19 cellular contexts compared by ENCODE assay signal in the genomic region with DNA sequence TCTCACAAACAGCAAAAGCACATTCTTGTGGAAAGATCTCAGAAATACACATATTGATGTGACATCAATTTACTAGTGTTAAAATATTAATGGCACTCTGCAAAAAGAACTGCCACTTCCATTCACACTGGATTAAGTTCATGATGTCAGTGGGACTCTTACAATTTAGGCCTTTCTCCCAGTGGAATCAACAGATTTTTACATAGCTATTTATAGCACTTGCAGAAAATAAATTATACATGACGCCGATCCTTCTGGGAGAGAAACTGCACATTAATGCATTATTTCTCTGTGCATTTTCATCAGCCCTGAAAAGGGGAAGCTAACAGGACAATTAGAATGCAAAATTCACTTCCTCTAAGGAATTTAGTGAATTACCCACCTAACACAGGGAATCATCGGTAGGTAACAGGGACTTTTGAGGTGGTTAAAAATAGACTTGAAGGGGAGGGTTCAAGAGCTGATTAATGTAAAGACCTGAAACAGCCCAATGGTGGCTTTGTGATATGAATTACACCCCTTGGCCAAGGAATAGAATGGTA. TPM values are rescaled to one million over a fixed set of nuclear protein-coding genes. Genes with fewer than 3 reads are reported as not detected.
A peak's percentile ranks its signal among the peaks of the same experiment; 100 is the strongest.
DNase-seq lines count a peak whose midpoint lies in the region; ATAC-seq and TF ChIP-seq lines count a peak whose summit lies in the region.
"Had no signal": no experiment of that assay in that cellular context is flagged by ENCODE, and none has a peak within 500 bp of the region (broad histone marks: within the 10 kb centered on the region; RNA-seq: fewer than 3 reads in every experiment).

No MANE protein-coding gene starts in this region.

- H3K27me3 Mint-ChIP-seq in nephron progenitor cell (ENCODE audit: low read depth, poor library complexity) = peaks cover 14% of the 10 kb centered on the region
- H3K27me3 Mint-ChIP-seq in naive thymus-derived CD4-positive, alpha-beta T cell = peaks cover 11 to 28% (median 17%) of the 10 kb centered on the region in 5 donors

- H3K36me3 ChIP-seq in SK-N-MC (ENCODE audit: insufficient read depth, low read length) (no peaks in the 10 kb centered on the region), esophagus muscularis mucosa (peaks cover 0 to 5% (median 0%) of the 10 kb centered on the region in 4 donors), tibial nerve (no peaks in the 10 kb centered on the region)
- H3K36me3 ChIP-seq in naive thymus-derived CD4-positive, alpha-beta T cell (ENCODE audit: control insufficient read depth in 2 of 3, insufficient read depth in 3 of 3, low read length in 3 of 3) = no peaks in the 10 kb centered on the region
- H3K36me3 ChIP-seq: HAP-1 had no signal

- H3K4me1 ChIP-seq in esophagus muscularis mucosa = peaks cover 0 to 39% (median 30%) of the 10 kb centered on the region in 4 donors
- H3K4me1 ChIP-seq in tibial nerve = peaks cover 0 to 23% (median 8%) of the 10 kb centered on the region in 4 donors
- H3K4me1 ChIP-seq in naive thymus-derived CD4-positive, alpha-beta T cell (ENCODE audit: control insufficient read depth in 2 of 2, insufficient read depth in 2 of 2, low read length in 2 of 2) = no peaks in the 10 kb centered on the region

- H3K27me3 ChIP-seq in esophagus muscularis mucosa (no peaks in the 10 kb centered on the region), tibial nerve (no peaks in the 10 kb centered on the region)
- H3K27me3 ChIP-seq in naive thymus-derived CD4-positive, alpha-beta T cell (ENCODE audit: control insufficient read depth in 2 of 2, insufficient read depth in 2 of 2, low read length in 2 of 2) = no peaks in the 10 kb centered on the region

- POLR2A ChIA-PET in naive thymus-derived CD4-positive, alpha-beta T cell (lab: Charles Lee) = no interaction called here

- no peaks in the 10 kb centered on the region for H3K9me3 Mint-ChIP-seq in nephron progenitor cell
- H3K9me3 Mint-ChIP-seq in naive thymus-derived CD4-positive, alpha-beta T cell = peaks cover 0 to 3% (median 0%) of the 10 kb centered on the region in 11 donors
- H3K9me3 Mint-ChIP-seq: GM23338 had no signal

- DNase-seq in SK-N-MC (ENCODE audit: low read depth, low spot score) (no peak), esophagus muscularis mucosa (ENCODE audit: extremely low spot score) (no peak), nephron progenitor cell (no peak), tibial nerve (ENCODE audit: low spot score in 2 of 2) (no peak), NCI-H524 treated with DMSO at 0.1 percent for 48 hours (lab: John Stamatoyannopoulos, UW) (no peak)
- DNase-seq in naive thymus-derived CD4-positive, alpha-beta T cell = no peak
- DNase-seq: C1 segment of cervical spinal cord, KBM-7, MM.1S, NCI-H1092 treated with DMSO at 0.1 percent for 48 hours, NCI-H146, NCI-H2029, NCI-H226, NCI-H510A treated with DMSO at 0.1 percent for 48 hours, NCI-H774, OCI-M1 had no signal

- CTCF ChIA-PET in naive thymus-derived CD4-positive, alpha-beta T cell (lab: Charles Lee) = interaction anchor here (0.6 kb wide), 1 partner anchor 720 kb away, joined by 3 read pairs; no protein-coding TSS in a partner anchor

- 27% methylated on average over 3 of the region's 3 CpGs for WGBS in esophagus muscularis mucosa
- 26 to 36% methylated on average over 3 of the region's 3 CpGs for WGBS in tibial nerve, 2 donors

- H3K4me3 ChIP-seq in SK-N-MC (0 out of 2 replicates have a peak overlapping the region, but pooled peaks have one; percentile 18), esophagus muscularis mucosa (no peak overlapping the region), tibial nerve (no peak overlapping the region)
- no peak overlapping the region for H3K4me3 ChIP-seq in naive thymus-derived CD4-positive, alpha-beta T cell (ENCODE audit: low read length)
- H3K4me3 ChIP-seq: GM23338, HAP-1 had no signal

- intact Hi-C loops in esophagus muscularis mucosa (cut with DNase I) = no loop called here
- intact Hi-C loops in naive thymus-derived CD4-positive, alpha-beta T cell (cut with micrococcal nuclease) = no loop called here

- H3K9me3 ChIP-seq in SK-N-MC (ENCODE audit: low read depth, low read length) (no peaks in the 10 kb centered on the region), esophagus muscularis mucosa (no peaks in the 10 kb centered on the region), tibial nerve (no peaks in the 10 kb centered on the region)
- H3K9me3 ChIP-seq in naive thymus-derived CD4-positive, alpha-beta T cell (ENCODE audit: control insufficient read depth in 2 of 3, low read length in 3 of 3) = no peaks in the 10 kb centered on the region
- H3K9me3 ChIP-seq: HAP-1 had no signal

- peaks cover 74% of the 10 kb centered on the region for H3K4me1 Mint-ChIP-seq in nephron progenitor cell
- H3K4me1 Mint-ChIP-seq in naive thymus-derived CD4-positive, alpha-beta T cell = no peaks in the 10 kb centered on the region

- H3K9ac ChIP-seq in SK-N-MC (ENCODE audit: insufficient read length) = no peak overlapping the region

- TF ChIP-seq POLR2A in esophagus muscularis mucosa (IDR thresholded peaks at IDR 0.05; ENCODE audit: low read depth) (no peak), tibial nerve (IDR thresholded peaks at IDR 0.05) (no peak)

- H3K36me3 Mint-ChIP-seq in nephron progenitor cell (ENCODE audit: low read depth) = peaks cover 9% of the 10 kb centered on the region
- H3K36me3 Mint-ChIP-seq in naive thymus-derived CD4-positive, alpha-beta T cell = no peaks in the 10 kb centered on the region

- H3K4me3 Mint-ChIP-seq in nephron progenitor cell = peak overlapping the region; percentile 57
- no peak overlapping the region for H3K4me3 Mint-ChIP-seq in naive thymus-derived CD4-positive, alpha-beta T cell
- H3K4me3 Mint-ChIP-seq: GM23338 had no signal

- ATAC-seq in HG03025 (IDR thresholded peaks at IDR 0.05; ENCODE audit: low FRiP score, unreplicated experiment) = no peak
- no peak for ATAC-seq in naive thymus-derived CD4-positive, alpha-beta T cell
- ATAC-seq: GM23338 had no signal

- TF ChIP-seq CTCF in esophagus muscularis mucosa (IDR thresholded peaks at IDR 0.05) (no peak), nephron progenitor cell (IDR thresholded peaks at IDR 0.05) (no peak), tibial nerve (IDR thresholded peaks at IDR 0.05) (no peak)

- TF ChIP-seq EP300 in esophagus muscularis mucosa (IDR thresholded peaks at IDR 0.05) (no peak), tibial nerve (IDR thresholded peaks at IDR 0.05) (no peak)

- H3K27ac ChIP-seq in SK-N-MC = peak overlapping the region; percentile 86; the same call in 1 of the 2 replicates
- H3K27ac ChIP-seq in esophagus muscularis mucosa (replicated peaks in 1 of 4) = peak overlapping the region; percentile 53 to 69 (median 56)
- peak overlapping the region in 3 of 4 donors; percentile 26 to 72 (median 36) for H3K27ac ChIP-seq in tibial nerve
- no peak overlapping the region for H3K27ac ChIP-seq in naive thymus-derived CD4-positive, alpha-beta T cell (ENCODE audit: low read depth, low read length)

- peak overlapping the region; percentile 97 for H3K27ac Mint-ChIP-seq in nephron progenitor cell
- H3K27ac Mint-ChIP-seq in naive thymus-derived CD4-positive, alpha-beta T cell = no peak overlapping the region

RNA-seq across cellular contexts. Expression of a gene that starts 15.7 kb away (rescaled TPM):
- total RNA-seq in esophagus muscularis mucosa = 10 to 100 TPM in 2 of 4 donors, 1 to 10 TPM in 2; 4.6 to 13.7 (median 9.7) TPM
- 10 to 100 TPM in 3 of 4 donors, 1 to 10 TPM in 1; 4.8 to 25.7 (median 23.2) TPM for total RNA-seq in tibial nerve
- total RNA-seq in naive thymus-derived CD4-positive, alpha-beta T cell = not detected
- not detected for polyA plus RNA-seq in naive thymus-derived CD4-positive, alpha-beta T cell

Comparison
In these comparisons a context has a peak if more than half of its experiments do, and no peak if none do; other contexts are left out.
1. RNA of a gene that starts 15.7 kb away (total RNA-seq): 4.8 to 25.7 TPM in tibial nerve and 4.6 to 13.7 TPM in esophagus muscularis mucosa; not detected in naive thymus-derived CD4-positive, alpha-beta T cell; every median in the first group is over 4 times any median in the second.